In the genomic region with DNA sequence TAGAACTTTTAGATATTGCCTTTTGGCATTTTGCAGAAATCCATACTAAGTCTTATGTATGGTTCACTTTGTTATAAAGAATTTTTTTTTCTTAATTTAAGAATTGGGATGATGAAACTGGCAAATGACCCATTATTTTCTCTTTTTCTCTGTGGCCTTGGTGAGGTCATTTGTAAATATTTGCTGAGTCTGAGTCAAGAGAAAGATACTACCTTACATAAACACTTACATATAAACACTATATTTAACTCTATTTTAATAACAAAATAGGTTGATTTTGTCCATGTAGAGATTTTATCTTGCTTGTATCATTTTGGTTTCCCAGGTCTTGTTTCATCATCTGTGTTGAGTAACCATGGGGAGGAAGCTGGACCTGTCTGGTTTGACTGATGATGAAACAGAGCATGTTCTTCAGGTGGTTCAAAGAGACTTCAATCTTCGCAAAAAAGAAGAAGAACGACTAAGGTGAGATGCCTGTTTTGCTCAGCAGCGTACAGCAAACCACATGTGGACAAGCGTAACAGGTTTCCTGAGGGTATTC, we compare ENCODE assay signal across 30 cellular contexts.
DNase-seq lines count a peak whose midpoint lies in the region; ATAC-seq, FAIRE-seq and TF ChIP-seq lines count a peak whose summit lies in the region.
"Had no signal": no experiment of that assay in that cellular context is flagged by ENCODE, and none has a peak within 500 bp of the region (broad histone marks: within the 10 kb centered on the region; RNA-seq: fewer than 3 reads in every experiment).

No MANE protein-coding gene starts in this region.

- POLR2A ChIA-PET in MCF 10A (lab: Yijun Ruan, JAX) = interaction anchor here (0.6 to 1.1 kb wide), 2 partner anchors 11 to 34 kb away, joined by 3 read pairs; no protein-coding TSS in a partner anchor
- POLR2A ChIA-PET in WTC11 (lab: Charles Lee) = no interaction called here

- no peak overlapping the region for H3K4me2 ChIP-seq in mesendoderm (ENCODE audit: low read length)
- H3K4me2 ChIP-seq: A549 had no signal

- intact Hi-C loops in MCF 10A (cut with micrococcal nuclease) (no loop called here), breast epithelium (cut with DNase I; ENCODE audit: low total_unique reads) (loop anchor here (5.0 kb wide), 1 partner anchor 1173 kb away; no protein-coding TSS in a partner anchor), pancreas (cut with DNase I) (no loop called here)

- DNase-seq in MCF 10A (ENCODE audit: unreplicated experiment) = peak; percentile 49
- no peak for DNase-seq in breast epithelium (ENCODE audit: low spot score in 2 of 2)
- no peak for DNase-seq in WTC11 (ENCODE audit: low spot score)
- peak; percentile 66 for DNase-seq in epithelial cell of esophagus (ENCODE audit: low read depth)
- no peak for DNase-seq in pancreas
- DNase-seq in mesendoderm = no peak
- DNase-seq in AML-193 (lab: John Stamatoyannopoulos, UW) = no peak
- DNase-seq in ureter (ENCODE audit: low spot score) = no peak
- DNase-seq: C1 segment of cervical spinal cord; CD4-positive, alpha-beta memory T cell; COR-L47; DMS79; EL; GF-D8; NCI-H1092; NCI-H1417 treated with DMSO at 0.1 percent for 48 hours; NCI-H1694 treated with DMSO at 0.1 percent for 48 hours; NCI-H2081; NCI-H2171; NCI-H226; NCI-H510A; NCI-H82; SHP77 had no signal

- H3K27me3 ChIP-seq in breast epithelium (no peaks in the 10 kb centered on the region), pancreas (no peaks in the 10 kb centered on the region), mesendoderm (ENCODE audit: insufficient read depth, low read length, poor library complexity) (no peaks in the 10 kb centered on the region)

- H3K9ac ChIP-seq in mesendoderm (ENCODE audit: low read length) = no peak overlapping the region

- H4K5ac ChIP-seq in mesendoderm (ENCODE audit: low read length) = no peak overlapping the region

- H3K36me3 ChIP-seq in breast epithelium (no peaks in the 10 kb centered on the region), pancreas (no peaks in the 10 kb centered on the region), mesendoderm (ENCODE audit: control insufficient read depth, insufficient read depth, low read length) (no peaks in the 10 kb centered on the region)

- H3K27ac ChIP-seq in breast epithelium = no peak overlapping the region
- peak overlapping the region in 1 of 4 donors; percentile 26 for H3K27ac ChIP-seq in pancreas
- H3K27ac ChIP-seq in mesendoderm (ENCODE audit: low read depth, low read length) = no peak overlapping the region
- H3K27ac ChIP-seq: A549, HL-60, RWPE1, SK-N-MC had no signal

- ATAC-seq in WTC11 = no peak
- peak; percentile 62 to 70 (median 64) for ATAC-seq in pancreas
- ATAC-seq: A549, HCT116, Panc1 had no signal

- no peak overlapping the region for H2AK5ac ChIP-seq in mesendoderm (ENCODE audit: low read length)

- no peak for TF ChIP-seq CTCF in MCF 10A (IDR thresholded peaks at IDR 0.05; ENCODE audit: unreplicated experiment)
- TF ChIP-seq CTCF in breast epithelium (IDR thresholded peaks at IDR 0.05) = no peak
- no peak for TF ChIP-seq CTCF in WTC11 (IDR thresholded peaks at IDR 0.05)
- TF ChIP-seq CTCF in epithelial cell of esophagus (IDR thresholded peaks at IDR 0.05; ENCODE audit: insufficient read depth, low read depth, low read length, missing control alignments) = no peak
- TF ChIP-seq CTCF in pancreas (IDR thresholded peaks at IDR 0.05) = no peak

- no peak overlapping the region for H2BK15ac ChIP-seq in mesendoderm (replicated peaks; ENCODE audit: low read depth)

- H3K9me3 Mint-ChIP-seq in MCF 10A (ENCODE audit: unreplicated experiment) (no peaks in the 10 kb centered on the region), WTC11 (no peaks in the 10 kb centered on the region)
- H3K9me3 Mint-ChIP-seq: CD4-positive, alpha-beta memory T cell had no signal

- H3K4me1 ChIP-seq in breast epithelium (no peaks in the 10 kb centered on the region), pancreas (peaks cover 8 to 17% (median 8%) of the 10 kb centered on the region in 3 donors), mesendoderm (ENCODE audit: control insufficient read depth, low read depth, low read length) (peaks cover 2% of the 10 kb centered on the region)
- H3K4me1 ChIP-seq: A549 had no signal

- no peak overlapping the region for H2BK5ac ChIP-seq in mesendoderm (ENCODE audit: low read length)

- H2BK120ac ChIP-seq in mesendoderm (ENCODE audit: low read depth, low read length) = no peak overlapping the region

- no peak overlapping the region for H3K4ac ChIP-seq in mesendoderm (ENCODE audit: low read depth, low read length)

- H3K27ac Mint-ChIP-seq in MCF 10A (ENCODE audit: low read depth, unreplicated experiment) = no peak overlapping the region
- H3K27ac Mint-ChIP-seq in WTC11 = no peak overlapping the region
- H3K27ac Mint-ChIP-seq: CD4-positive, alpha-beta memory T cell had no signal

- no peak overlapping the region for H4K8ac ChIP-seq in mesendoderm (ENCODE audit: low read depth, low read length)

- no peak overlapping the region for H3K18ac ChIP-seq in mesendoderm (ENCODE audit: low read length)

- H3K27me3 Mint-ChIP-seq in MCF 10A (ENCODE audit: insufficient read depth, unreplicated experiment) (no peaks in the 10 kb centered on the region), WTC11 (ENCODE audit: low read depth) (no peaks in the 10 kb centered on the region)
- H3K27me3 Mint-ChIP-seq: CD4-positive, alpha-beta memory T cell had no signal

- no peaks in the 10 kb centered on the region for H3K79me2 ChIP-seq in mesendoderm (ENCODE audit: control insufficient read depth, insufficient read depth, low read length)

- no peak overlapping the region for H3K56ac ChIP-seq in mesendoderm (ENCODE audit: low read length)

- TF ChIP-seq POLR2A in breast epithelium (IDR thresholded peaks at IDR 0.05) = no peak

- no peak overlapping the region for H3K23ac ChIP-seq in mesendoderm (ENCODE audit: low read length)

- H3K9me3 ChIP-seq in breast epithelium = no peaks in the 10 kb centered on the region
- H3K9me3 ChIP-seq in pancreas = no peaks in the 10 kb centered on the region
- H3K9me3 ChIP-seq: A549 had no signal

- WGBS in pancreas, 2 donors = 89 to 97% methylated on average over 4 of the region's 4 CpGs
- WGBS in mesendoderm (ENCODE audit: extremely low coverage, insufficient coverage, low lambda C conversion rate) = no CpG with 5 or more reads among the region's 4 CpGs

- H3K4me1 Mint-ChIP-seq in MCF 10A (ENCODE audit: insufficient read depth, unreplicated experiment) (no peaks in the 10 kb centered on the region), WTC11 (no peaks in the 10 kb centered on the region)
- H3K4me1 Mint-ChIP-seq: CD4-positive, alpha-beta memory T cell had no signal

- H3K79me1 ChIP-seq in mesendoderm (ENCODE audit: low read length) = no peaks in the 10 kb centered on the region

- no peak for FAIRE-seq in pancreas (lab: Jason Lieb, UNC)
- FAIRE-seq: A549, GM12891 had no signal

- H3K4me3 ChIP-seq in breast epithelium (no peak overlapping the region), epithelial cell of esophagus (ENCODE audit: low read length) (no peak overlapping the region), pancreas (no peak overlapping the region), mesendoderm (ENCODE audit: low read length) (no peak overlapping the region)
- H3K4me3 ChIP-seq: A549, SK-N-MC had no signal

- no peak overlapping the region for H3K4me3 Mint-ChIP-seq in MCF 10A (ENCODE audit: unreplicated experiment)
- H3K4me3 Mint-ChIP-seq in WTC11 = no peak overlapping the region
- H3K4me3 Mint-ChIP-seq: CD4-positive, alpha-beta memory T cell had no signal

- BruUV-seq in MCF 10A (replicated peaks; lab: Mats Ljungman, UMichigan) = no TSS peak

- CTCF ChIA-PET in MCF 10A (lab: Yijun Ruan, JAX) (no interaction called here), WTC11 (lab: Charles Lee) (interaction anchor here (1.5 kb wide), 1 partner anchor 11 kb away, joined by 4 read pairs; no protein-coding TSS in a partner anchor)

- H3K36me3 Mint-ChIP-seq in MCF 10A (ENCODE audit: insufficient read depth, unreplicated experiment) = no peaks in the 10 kb centered on the region
- H3K36me3 Mint-ChIP-seq in WTC11 = no peaks in the 10 kb centered on the region
- H3K36me3 Mint-ChIP-seq: CD4-positive, alpha-beta memory T cell had no signal

TF ChIP-seq in WTC11, 78 proteins besides CTCF, POLR2A, EP300 and RAD21:
- TF ChIP-seq TP53 (CRISPR knock-in tag; IDR thresholded peaks at IDR 0.05) = no peak
- peak; percentile 85 for TF ChIP-seq GABPB1 (CRISPR knock-in tag; IDR thresholded peaks at IDR 0.05)
- TF ChIP-seq TEAD4 (CRISPR knock-in tag; IDR thresholded peaks at IDR 0.05) = no peak
- TF ChIP-seq IRF2 (CRISPR knock-in tag; IDR thresholded peaks at IDR 0.05; ENCODE audit: borderline replicate concordance, low read depth) = no peak

Comparison
In these comparisons a context has a peak if more than half of its experiments do, and no peak if none do; other contexts are left out.
1. DNase-seq: peak in MCF 10A (single experiment) and epithelial cell of esophagus (single experiment); none in breast epithelium (0 of 2), WTC11 (single experiment), pancreas (0 of 6), mesendoderm (single experiment), AML-193 (0 of 2) and ureter (single experiment).